ENCODE assay signal across 31 cellular contexts in the genomic region with DNA sequence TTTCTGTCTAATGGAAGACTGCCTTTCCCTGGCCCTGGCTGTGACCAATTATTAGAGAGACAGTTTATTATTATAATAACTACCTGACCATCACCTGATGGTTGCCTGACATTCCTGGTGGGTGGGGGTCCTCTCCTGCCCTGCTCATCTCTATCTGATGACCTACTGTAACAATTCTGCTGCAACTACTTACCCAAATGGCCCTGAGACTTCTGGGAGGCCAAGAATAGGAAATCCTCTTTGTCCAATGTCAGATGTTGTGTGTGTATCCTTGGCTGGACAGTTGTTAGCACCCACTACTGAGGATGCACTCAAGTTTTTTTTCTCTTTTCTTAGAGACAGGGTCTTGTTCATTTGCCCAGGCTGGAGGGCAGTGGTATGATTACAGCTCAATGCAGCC.
DNase-seq lines count a peak whose midpoint lies in the region; FAIRE-seq and TF ChIP-seq lines count a peak whose summit lies in the region.
"Had no signal": no experiment of that assay in that cellular context is flagged by ENCODE, and none has a peak within 500 bp of the region (broad histone marks: within the 10 kb centered on the region; RNA-seq: fewer than 3 reads in every experiment).

No MANE protein-coding gene starts in this region.

- TF ChIP-seq CTCF in kidney (IDR thresholded peaks at IDR 0.05; ENCODE audit: borderline replicate concordance, extremely low read depth, insufficient read depth), result no peak

- H3K4me3 ChIP-seq in kidney (ENCODE audit: low read length in 2 of 2), result no peak overlapping the region
- H3K4me3 ChIP-seq: A549; BLaER1; BLaER1 treated with 17β-estradiol and CSF1 and Interleukin-3, amounts not matched to agents 10 nM and 100 nM had no signal

- intact Hi-C loops in kidney (cut with DNase I), result no loop called here

- no peak for FAIRE-seq in kidney (lab: Jason Lieb, UNC)
- FAIRE-seq: A204.1, A549, D721Med had no signal

- peaks cover 10 to 16% of the 10 kb centered on the region in 2 donors for H3K4me1 ChIP-seq in kidney (ENCODE audit: control insufficient read depth in 1 of 2, insufficient read depth in 1 of 2, low read depth in 1 of 2, low read length in 2 of 2)
- H3K4me1 ChIP-seq: A549; BE2C; BLaER1; BLaER1 treated with 17β-estradiol and CSF1 and Interleukin-3, amounts not matched to agents 10 nM and 100 nM; Caco-2 had no signal

- DNase-seq in SK-N-DZ (ENCODE audit: low spot score) (peak; percentile 93), kidney (no peak), NCI-H187 treated with DMSO at 0.1 percent for 48 hours (lab: John Stamatoyannopoulos, UW) (no peak), ecto neural progenitor cell (ENCODE audit: low spot score) (no peak)
- DNase-seq: 8988T; ACHN; AML-193; BE2C; C1 segment of cervical spinal cord; Caco-2; Calu3; CD4-positive, alpha-beta memory T cell; CD4-positive, alpha-beta T cell; CD4-positive, CD25-positive, alpha-beta regulatory T cell; CD8-positive, alpha-beta memory T cell; CD8-positive, alpha-beta T cell; COR-L47; DMS 273 treated with DMSO at 0.1 percent for 48 hours; DMS153; DMS53; DMS79; DMS79 treated with DMSO at 0.1 percent for 48 hours; DND-41; EL had no signal

- no peak overlapping the region for H3K9ac ChIP-seq in kidney (ENCODE audit: low read length in 2 of 2)
- H3K9ac ChIP-seq: BLaER1; BLaER1 treated with 17β-estradiol and CSF1 and Interleukin-3, amounts not matched to agents 10 nM and 100 nM had no signal

- H3K36me3 ChIP-seq in kidney (ENCODE audit: control insufficient read depth in 1 of 2, insufficient read depth in 2 of 2, low read length in 2 of 2), result no peaks in the 10 kb centered on the region
- H3K36me3 ChIP-seq: BE2C; BLaER1; BLaER1 treated with 17β-estradiol and CSF1 and Interleukin-3, amounts not matched to agents 10 nM and 100 nM had no signal

- peak overlapping the region; percentile 20 to 33 for H3K27ac ChIP-seq in kidney (ENCODE audit: low read depth in 2 of 2, low read length in 2 of 2)
- H3K27ac ChIP-seq: 22Rv1; A549; BLaER1; BLaER1 treated with 17β-estradiol and CSF1 and Interleukin-3, amounts not matched to agents 10 nM and 100 nM; C4-2B had no signal

- no peaks in the 10 kb centered on the region for H3K9me3 ChIP-seq in kidney (ENCODE audit: control insufficient read depth in 1 of 2, low read length in 2 of 2)
- H3K9me3 ChIP-seq: A549, BE2C, BLaER1, Caco-2 had no signal
